In genomic region chr2:80062298-80062697, GRCh38 we compare ENCODE assay signal across 21 cellular contexts.
"Had no signal": no experiment of that assay in that cellular context is flagged by ENCODE, and none has a peak within 500 bp of the region (broad histone marks: within the 10 kb centered on the region; RNA-seq: fewer than 3 reads in every experiment).

No MANE protein-coding gene starts in this region.

- H3K27ac Mint-ChIP-seq: dendritic cell treated with granulocyte-macrophage colony-stimulating factor and Interleukin-4, amounts not matched to agents 40 ng/mL and 50 ng/mL, for 4 days; effector memory CD8-positive, alpha-beta T cell; mesothelial cell of epicardium had no signal

- H3K4me2 ChIP-seq: hepatocyte had no signal

- ATAC-seq: effector memory CD8-positive, alpha-beta T cell; foreskin keratinocyte; gastroesophageal sphincter; heart left ventricle; left cardiac atrium; left lung; left ventricle myocardium superior; lower lobe of right lung; mucosa of descending colon had no signal

- H3K27me3 Mint-ChIP-seq: dendritic cell treated with granulocyte-macrophage colony-stimulating factor and Interleukin-4, amounts not matched to agents 40 ng/mL and 50 ng/mL, for 4 days; effector memory CD8-positive, alpha-beta T cell had no signal

- H3K4me1 ChIP-seq: colonic mucosa, esophagus muscularis mucosa, foreskin keratinocyte, gastroesophageal sphincter, heart left ventricle, left lung, lower lobe of right lung had no signal

- H2AFZ ChIP-seq: hepatocyte had no signal

- H3K79me2 ChIP-seq: hepatocyte had no signal

- DNase-seq: cerebellar nuclear complex; colonic mucosa; cortex of kidney; effector CD8-positive, alpha-beta T cell; effector memory CD8-positive, alpha-beta T cell; foreskin keratinocyte; heart left ventricle; islet precursor cell; left cardiac atrium; left lung; left ventricle myocardium superior; lower lobe of right lung; mesenchymal stem cell; mucosa of descending colon had no signal

- H3K4me3 Mint-ChIP-seq: dendritic cell treated with granulocyte-macrophage colony-stimulating factor and Interleukin-4, amounts not matched to agents 40 ng/mL and 50 ng/mL, for 4 days; effector memory CD8-positive, alpha-beta T cell; mesothelial cell of epicardium had no signal

- H3K9me3 ChIP-seq: colonic mucosa, esophagus muscularis mucosa, gastroesophageal sphincter, heart left ventricle, left lung, lower lobe of right lung, mucosa of descending colon had no signal

- H3K36me3 Mint-ChIP-seq: mesothelial cell of epicardium had no signal

- H3K36me3 ChIP-seq: colonic mucosa, esophagus muscularis mucosa, gastroesophageal sphincter, heart left ventricle, left lung, lower lobe of right lung had no signal

- FAIRE-seq: endothelial cell of umbilical vein, frontal cortex had no signal

- H3K9me3 Mint-ChIP-seq: dendritic cell treated with granulocyte-macrophage colony-stimulating factor and Interleukin-4, amounts not matched to agents 40 ng/mL and 50 ng/mL, for 4 days had no signal

- H3K4me3 ChIP-seq: colonic mucosa, esophagus muscularis mucosa, gastroesophageal sphincter, heart left ventricle, hepatocyte, left lung, lower lobe of right lung, mucosa of descending colon had no signal

- H3K27me3 ChIP-seq: colonic mucosa, esophagus muscularis mucosa, foreskin keratinocyte, gastroesophageal sphincter, heart left ventricle, hepatocyte, left lung had no signal

- H3K27ac ChIP-seq: colonic mucosa, esophagus muscularis mucosa, foreskin keratinocyte, gastroesophageal sphincter, heart left ventricle, hepatocyte, left lung, lower lobe of right lung had no signal
